In genomic region chr3:4981688-4982494, GRCh38 we compare ENCODE assay signal across 8 cellular contexts. TPM values are rescaled to one million over a fixed set of nuclear protein-coding genes. Genes with fewer than 3 reads are reported as not detected.
A peak's percentile ranks its signal among the peaks of the same experiment; 100 is the strongest.
DNase-seq lines count a peak whose midpoint lies in the region; ATAC-seq and TF ChIP-seq lines count a peak whose summit lies in the region.

No MANE protein-coding gene starts in this region.

- H3K36me3 ChIP-seq in mesodermal cell (ENCODE audit: control insufficient read depth, insufficient read depth, low read length) = peaks cover 34% of the 10 kb centered on the region

- H3K36me3 Mint-ChIP-seq in brain = peaks cover 45% of the 10 kb centered on the region

- TF ChIP-seq CTCF in brain (conservative IDR thresholded peaks at IDR 0.05) = peak in 1 of 2 experiments; percentile 39

- H3K9me3 Mint-ChIP-seq in brain = no peaks in the 10 kb centered on the region

- ATAC-seq in GM21825 (IDR thresholded peaks at IDR 0.05; ENCODE audit: unreplicated experiment) = no peak

- peak overlapping the region; percentile 55 for H3K27ac ChIP-seq in mesodermal cell (ENCODE audit: low read depth, low read length, severe bottlenecking)

- H3K9me3 ChIP-seq in mesodermal cell (ENCODE audit: control insufficient read depth, low read length) = no peaks in the 10 kb centered on the region

- H3K4me1 Mint-ChIP-seq in brain = peaks cover 75% of the 10 kb centered on the region

- H3K27me3 Mint-ChIP-seq in brain = peaks cover 68% of the 10 kb centered on the region

- peak overlapping the region in 4 of 5 experiments; percentile 31 to 96 (median 90) for H3K27ac Mint-ChIP-seq in brain

- peak overlapping the region; percentile 84 to 97 (median 96) for H3K4me3 Mint-ChIP-seq in brain

- H3K4me3 ChIP-seq in mesodermal cell (ENCODE audit: extremely low read depth, insufficient read depth, low read length, poor library complexity, severe bottlenecking) = peak overlapping the region; percentile 93

- peaks cover 35% of the 10 kb centered on the region for H3K4me1 ChIP-seq in mesodermal cell (ENCODE audit: control insufficient read depth, insufficient read depth, low read length, poor library complexity, severe bottlenecking)

- DNase-seq in GF-D8 (lab: John Stamatoyannopoulos, UW) (peak; percentile 60), MV-4-11 (lab: John Stamatoyannopoulos, UW) (peak; percentile 85), DMS79 (lab: John Stamatoyannopoulos, UW) (no peak)
- no peak for DNase-seq in stimulated activated CD4-positive, alpha-beta T cell treated with anti-CD3 and anti-CD28 coated beads, Interleukin-1b, Interleukin-23, amount 100 ng/mL, for 48 hours
- DNase-seq in activated CD4-positive, alpha-beta T cell treated with anti-CD3 and anti-CD28 coated beads for 1 hour = no peak

- 56 to 61% methylated on average over 4 to 6 of the region's 8 CpGs for WGBS in mesodermal cell (ENCODE audit: insufficient coverage in 2 of 2), 2 experiments

RNA-seq across cellular contexts. Expression of gene BHLHE40, which starts 2.7 kb away (rescaled TPM):
- polyA plus RNA-seq in brain (ENCODE audit: insufficient read depth, low read depth, low replicate concordance) = 26.5 TPM
- polyA plus RNA-seq in mesodermal cell (2013, experiment 1 of 2) = 32.8 TPM
- 26.5 TPM for polyA plus RNA-seq in mesodermal cell (2013, experiment 2 of 2)

Comparison
In these comparisons a context has a peak if more than half of its experiments do, and no peak if none do; other contexts are left out.
1. DNase-seq: peak in GF-D8 (single experiment) and MV-4-11 (single experiment); none in stimulated activated CD4-positive, alpha-beta T cell treated with anti-CD3 and anti-CD28 coated beads, Interleukin-1b, Interleukin-23, amount 100 ng/mL, for 48 hours (single experiment), DMS79 (single experiment) and activated CD4-positive, alpha-beta T cell treated with anti-CD3 and anti-CD28 coated beads for 1 hour (single experiment).